Comparison of ENCODE assay signal across 20 cellular contexts in genomic region chr18:64659186-64659585, GRCh38.
"Had no signal": no experiment of that assay in that cellular context is flagged by ENCODE, and none has a peak within 500 bp of the region (broad histone marks: within the 10 kb centered on the region; RNA-seq: fewer than 3 reads in every experiment).

No MANE protein-coding gene starts in this region.

- DNase-seq: activated CD4-positive, alpha-beta memory T cell treated with anti-CD3 and anti-CD28 coated beads, Interleukin-2, amount 10 ng/mL, durations not matched to agents 7 days and 5 days; activated effector memory CD4-positive, alpha-beta T cell treated with anti-CD3 and anti-CD28 coated beads, Interleukin-2, amount 50 U/mL, for 16 hours; activated T-cell treated with anti-CD3 and anti-CD28 coated beads, Interleukin-2, amount 50 U/mL, for 4 hours; adrenal gland; dermis blood vessel endothelial cell; effector memory CD8-positive, alpha-beta T cell; gastrocnemius medialis; heart right ventricle; left cardiac atrium; lower lobe of right lung; right cardiac atrium; stimulated activated CD4-positive, alpha-beta T cell treated with anti-CD3 and anti-CD28 coated beads, Interleukin-15, amount 100 ng/mL, for 24 hours; stimulated activated CD4-positive, alpha-beta T cell treated with anti-CD3 and anti-CD28 coated beads, Interleukin-4, amount 100 ng/mL, for 24 hours; stimulated activated naive CD4-positive, alpha-beta T cell; tibial artery had no signal

- H3K4me3 Mint-ChIP-seq: activated CD4-positive, alpha-beta memory T cell treated with anti-CD3 and anti-CD28 coated beads, Interleukin-2, amount 10 ng/mL, durations not matched to agents 7 days and 5 days; activated naive CD4-positive, alpha-beta T cell treated with anti-CD3 and anti-CD28 coated beads, Interleukin-2, amount 50 U/mL, for 24 hours; activated T-cell treated with anti-CD3 and anti-CD28 coated beads, Interleukin-2, amount 50 U/mL, for 4 hours; effector memory CD8-positive, alpha-beta T cell; mesothelial cell of epicardium had no signal

- ATAC-seq: activated T-cell treated with anti-CD3 and anti-CD28 coated beads, Interleukin-2, amount 50 U/mL, for 4 hours; effector memory CD8-positive, alpha-beta T cell; gastrocnemius medialis; heart right ventricle; left cardiac atrium; lower lobe of right lung; right cardiac atrium had no signal

- H3K36me3 Mint-ChIP-seq: activated naive CD4-positive, alpha-beta T cell treated with anti-CD3 and anti-CD28 coated beads, Interleukin-2, amount 50 U/mL, for 24 hours; mesothelial cell of epicardium had no signal

- H3K27me3 Mint-ChIP-seq: activated CD4-positive, alpha-beta memory T cell treated with anti-CD3 and anti-CD28 coated beads, Interleukin-2, amount 10 ng/mL, durations not matched to agents 7 days and 5 days; activated naive CD4-positive, alpha-beta T cell treated with anti-CD3 and anti-CD28 coated beads, Interleukin-2, amount 50 U/mL, for 24 hours; effector memory CD8-positive, alpha-beta T cell had no signal

- H3K27ac ChIP-seq: adrenal gland, epithelial cell of prostate, gastrocnemius medialis, heart right ventricle, lower lobe of right lung, prostate gland, skin epidermis, tibial artery had no signal

- H3K27ac Mint-ChIP-seq: activated CD4-positive, alpha-beta memory T cell treated with anti-CD3 and anti-CD28 coated beads, Interleukin-2, amount 10 ng/mL, durations not matched to agents 7 days and 5 days; activated naive CD4-positive, alpha-beta T cell treated with anti-CD3 and anti-CD28 coated beads, Interleukin-2, amount 50 U/mL, for 24 hours; effector memory CD8-positive, alpha-beta T cell; mesothelial cell of epicardium had no signal

- H3K27me3 ChIP-seq: adrenal gland, gastrocnemius medialis, heart right ventricle, tibial artery had no signal

- H3K4me1 Mint-ChIP-seq: activated CD4-positive, alpha-beta memory T cell treated with anti-CD3 and anti-CD28 coated beads, Interleukin-2, amount 10 ng/mL, durations not matched to agents 7 days and 5 days; activated naive CD4-positive, alpha-beta T cell treated with anti-CD3 and anti-CD28 coated beads, Interleukin-2, amount 50 U/mL, for 24 hours had no signal

- H3K9me3 Mint-ChIP-seq: activated T-cell treated with anti-CD3 and anti-CD28 coated beads, Interleukin-2, amount 50 U/mL, for 4 hours; mesothelial cell of epicardium had no signal

- H3K4me1 ChIP-seq: adrenal gland, gastrocnemius medialis, heart right ventricle, lower lobe of right lung, prostate gland, tibial artery had no signal
